Comparison of ENCODE assay signal across 17 cellular contexts in the genomic region with DNA sequence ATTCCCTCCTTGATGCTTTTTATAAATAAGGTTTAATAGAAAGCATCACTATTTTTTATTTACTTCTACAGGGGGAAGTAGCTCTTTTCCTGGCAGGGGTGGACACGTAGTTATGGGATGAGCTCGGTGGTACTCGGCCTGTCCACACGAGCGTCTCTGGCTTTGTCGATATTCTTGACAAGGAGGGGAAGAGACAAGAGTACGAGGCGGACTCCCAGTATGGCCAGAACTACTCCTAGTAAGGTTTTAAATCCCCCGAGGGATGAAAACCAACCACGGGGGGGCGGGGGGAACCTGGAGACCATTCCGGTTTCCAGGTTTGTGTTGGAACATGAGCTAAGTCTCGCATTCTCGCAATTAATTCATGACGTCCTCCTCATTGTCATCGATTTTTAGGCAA. TPM values are rescaled to one million over a fixed set of nuclear protein-coding genes. Genes with fewer than 3 reads are reported as not detected.
DNase-seq lines count a peak whose midpoint lies in the region; ATAC-seq and TF ChIP-seq lines count a peak whose summit lies in the region.
"Had no signal": no experiment of that assay in that cellular context is flagged by ENCODE, and none has a peak within 500 bp of the region (broad histone marks: within the 10 kb centered on the region; RNA-seq: fewer than 3 reads in every experiment).

No MANE protein-coding gene starts in this region.

- no peak overlapping the region for H2AFZ ChIP-seq in OCI-LY7 (ENCODE audit: low read length)
- no peak overlapping the region for H2AFZ ChIP-seq in hepatocyte

- DNase-seq in OCI-LY7 (ENCODE audit: low spot score) (no peak), hepatocyte (ENCODE audit: low spot score) (no peak), neural crest cell (ENCODE audit: low read depth, low spot score) (no peak), upper lobe of left lung (no peak), DMS53 (lab: John Stamatoyannopoulos, UW) (no peak)
- no peak for DNase-seq in CD4-positive, alpha-beta memory T cell
- DNase-seq: activated CD4-positive, alpha-beta T cell treated with anti-CD3 and anti-CD28 coated beads, Interleukin-2, amount 10 ng/mL, durations not matched to agents 7 days and 5 days; activated naive CD8-positive, alpha-beta T cell treated with anti-CD3 and anti-CD28 coated beads, Interleukin-2, amount 50 U/mL, for 24 hours; Calu3; Karpas-422; NCI-H1417 treated with DMSO at 0.1 percent for 48 hours; NCI-H69 had no signal

- WGBS in hepatocyte (ENCODE audit: low lambda C conversion rate, missing lambda C conversion rate), result 66% methylated on average over 12 of the region's 16 CpGs
- WGBS in upper lobe of left lung, 2 donors, result 77% methylated on average over 16 of the region's 16 CpGs

- H3K27ac Mint-ChIP-seq in neural crest cell (ENCODE audit: unreplicated experiment), result no peak overlapping the region
- H3K27ac Mint-ChIP-seq in CD4-positive, alpha-beta memory T cell, result peak overlapping the region in 1 of 7 donors; percentile 51
- H3K27ac Mint-ChIP-seq: activated CD4-positive, alpha-beta T cell treated with anti-CD3 and anti-CD28 coated beads, Interleukin-2, amount 10 ng/mL, durations not matched to agents 7 days and 5 days; activated naive CD8-positive, alpha-beta T cell treated with anti-CD3 and anti-CD28 coated beads, Interleukin-2, amount 50 U/mL, for 24 hours; stimulated activated effector memory CD8-positive, alpha-beta T cell treated with anti-CD3 and anti-CD28 coated beads, Interleukin-12 subunit alpha, Interleukin-12 subunit beta, amount 100 ng/mL, for 72 hours had no signal

- H3K4me2 ChIP-seq in OCI-LY7 (ENCODE audit: low read length), result no peak overlapping the region
- peak overlapping the region; percentile 63 for H3K4me2 ChIP-seq in hepatocyte

- POLR2A ChIA-PET in OCI-LY7 (lab: Charles Lee), result no interaction called here
- POLR2A ChIA-PET in CD4-positive, alpha-beta memory T cell (lab: Charles Lee; ENCODE audit: partially characterized antibody), result no interaction called here

- H3K27ac ChIP-seq in OCI-LY7 (ENCODE audit: low read depth, low read length, poor library complexity, severe bottlenecking) (no peak overlapping the region), hepatocyte (peak overlapping the region; percentile 85), upper lobe of left lung (peak overlapping the region; percentile 53 to 85 (median 78))
- H3K27ac ChIP-seq in CD4-positive, alpha-beta memory T cell (ENCODE audit: low read depth, low read length), result no peak overlapping the region

- intact Hi-C loops in OCI-LY7 (cut with micrococcal nuclease; ENCODE audit: unreplicated experiment), result no loop called here
- intact Hi-C loops in CD4-positive, alpha-beta memory T cell (cut with micrococcal nuclease), result no loop called here

- peaks cover 25% of the 10 kb centered on the region for H3K36me3 Mint-ChIP-seq in neural crest cell (ENCODE audit: low read depth)
- H3K36me3 Mint-ChIP-seq in CD4-positive, alpha-beta memory T cell, result peaks cover 0 to 7% of the 10 kb centered on the region in 2 donors

- peaks cover 13% of the 10 kb centered on the region for H3K27me3 Mint-ChIP-seq in neural crest cell (ENCODE audit: low read depth)
- H3K27me3 Mint-ChIP-seq in CD4-positive, alpha-beta memory T cell, result no peaks in the 10 kb centered on the region
- H3K27me3 Mint-ChIP-seq: activated CD4-positive, alpha-beta T cell treated with anti-CD3 and anti-CD28 coated beads, Interleukin-2, amount 10 ng/mL, durations not matched to agents 7 days and 5 days had no signal

- peak overlapping the region; percentile 18 for H3K4me3 Mint-ChIP-seq in neural crest cell
- no peak overlapping the region for H3K4me3 Mint-ChIP-seq in CD4-positive, alpha-beta memory T cell
- H3K4me3 Mint-ChIP-seq: activated CD4-positive, alpha-beta T cell treated with anti-CD3 and anti-CD28 coated beads, Interleukin-2, amount 10 ng/mL, durations not matched to agents 7 days and 5 days; activated naive CD8-positive, alpha-beta T cell treated with anti-CD3 and anti-CD28 coated beads, Interleukin-2, amount 50 U/mL, for 24 hours; stimulated activated effector memory CD8-positive, alpha-beta T cell treated with anti-CD3 and anti-CD28 coated beads, Interleukin-12 subunit alpha, Interleukin-12 subunit beta, amount 100 ng/mL, for 72 hours had no signal

- no peaks in the 10 kb centered on the region for H4K20me1 ChIP-seq in OCI-LY7 (ENCODE audit: insufficient read depth, low read length)
- H4K20me1 ChIP-seq in hepatocyte (ENCODE audit: insufficient read depth, poor library complexity, severe bottlenecking), result no peaks in the 10 kb centered on the region

- H3K79me2 ChIP-seq in OCI-LY7 (ENCODE audit: insufficient read depth, low read depth, low read length), result no peaks in the 10 kb centered on the region
- no peaks in the 10 kb centered on the region for H3K79me2 ChIP-seq in hepatocyte

- H3K9me2 ChIP-seq in OCI-LY7 (ENCODE audit: insufficient read depth, low read length) (no peaks in the 10 kb centered on the region), hepatocyte (replicated peaks; ENCODE audit: insufficient read depth) (no peaks in the 10 kb centered on the region)

- H3K4me3 ChIP-seq in OCI-LY7 (ENCODE audit: low read depth, low read length, poor library complexity, severe bottlenecking) (no peak overlapping the region), hepatocyte (no peak overlapping the region), upper lobe of left lung (no peak overlapping the region)
- H3K4me3 ChIP-seq in CD4-positive, alpha-beta memory T cell (ENCODE audit: low read length in 2 of 2), result no peak overlapping the region
- H3K4me3 ChIP-seq: HAP-1 had no signal

- H3K9me3 Mint-ChIP-seq in neural crest cell, result peaks cover 3% of the 10 kb centered on the region
- peaks cover 0 to 2% (median 0%) of the 10 kb centered on the region in 8 donors for H3K9me3 Mint-ChIP-seq in CD4-positive, alpha-beta memory T cell
- H3K9me3 Mint-ChIP-seq: activated CD4-positive, alpha-beta T cell treated with anti-CD3 and anti-CD28 coated beads, Interleukin-2, amount 10 ng/mL, durations not matched to agents 7 days and 5 days; activated naive CD8-positive, alpha-beta T cell treated with anti-CD3 and anti-CD28 coated beads, Interleukin-2, amount 50 U/mL, for 24 hours; stimulated activated effector memory CD8-positive, alpha-beta T cell treated with anti-CD3 and anti-CD28 coated beads, Interleukin-12 subunit alpha, Interleukin-12 subunit beta, amount 100 ng/mL, for 72 hours had no signal

- H3K4me1 ChIP-seq in OCI-LY7 (ENCODE audit: insufficient read depth, low read length, poor library complexity, severe bottlenecking) (peaks cover 9% of the 10 kb centered on the region), hepatocyte (ENCODE audit: insufficient read depth) (peaks cover 5% of the 10 kb centered on the region), upper lobe of left lung (peaks cover 4 to 12% (median 9%) of the 10 kb centered on the region in 4 donors)
- peaks cover 10% of the 10 kb centered on the region for H3K4me1 ChIP-seq in CD4-positive, alpha-beta memory T cell (ENCODE audit: insufficient read depth, low read length)
- H3K4me1 ChIP-seq: HAP-1 had no signal

- no peaks in the 10 kb centered on the region for H3K27me3 ChIP-seq in hepatocyte
- H3K27me3 ChIP-seq in upper lobe of left lung, result no peaks in the 10 kb centered on the region
- H3K27me3 ChIP-seq in CD4-positive, alpha-beta memory T cell (ENCODE audit: insufficient read depth, low read length), result no peaks in the 10 kb centered on the region

- TF ChIP-seq CTCF in OCI-LY7 (conservative IDR thresholded peaks at IDR 0.05; ENCODE audit: low read length), result no peak
- TF ChIP-seq CTCF in hepatocyte (IDR thresholded peaks at IDR 0.05; ENCODE audit: poor library complexity), result no peak
- no peak for TF ChIP-seq CTCF in neural crest cell (conservative IDR thresholded peaks at IDR 0.05)
- TF ChIP-seq CTCF in upper lobe of left lung (IDR thresholded peaks at IDR 0.05), result no peak

- CTCF ChIA-PET in OCI-LY7 (lab: Charles Lee; ENCODE audit: unreplicated experiment), result no interaction called here
- CTCF ChIA-PET in CD4-positive, alpha-beta memory T cell (lab: Charles Lee; ENCODE audit: partially characterized antibody), result interaction anchor here (0.7 kb wide), 1 partner anchor 659 kb away, joined by 3 read pairs; no protein-coding TSS in a partner anchor

- no peak for TF ChIP-seq POLR2A in upper lobe of left lung (IDR thresholded peaks at IDR 0.05)

- no peak for ATAC-seq in upper lobe of left lung (ENCODE audit: low FRiP score in 2 of 2)
- no peak for ATAC-seq in GM18873 (IDR thresholded peaks at IDR 0.05; ENCODE audit: low FRiP score, unreplicated experiment)
- ATAC-seq: activated naive CD8-positive, alpha-beta T cell treated with anti-CD3 and anti-CD28 coated beads, Interleukin-2, amount 50 U/mL, for 24 hours; stimulated activated effector memory CD8-positive, alpha-beta T cell treated with anti-CD3 and anti-CD28 coated beads, Interleukin-12 subunit alpha, Interleukin-12 subunit beta, amount 100 ng/mL, for 72 hours had no signal

- H3K4me1 Mint-ChIP-seq in neural crest cell, result peaks cover 24% of the 10 kb centered on the region
- H3K4me1 Mint-ChIP-seq in CD4-positive, alpha-beta memory T cell, result peaks cover 5 to 19% (median 10%) of the 10 kb centered on the region in 4 donors

- TF ChIP-seq EP300 in upper lobe of left lung (IDR thresholded peaks at IDR 0.05), result no peak

- H3K9me3 ChIP-seq in OCI-LY7 (ENCODE audit: low read length), result no peaks in the 10 kb centered on the region
- H3K9me3 ChIP-seq in hepatocyte (ENCODE audit: low read depth), result no peaks in the 10 kb centered on the region
- H3K9me3 ChIP-seq in upper lobe of left lung, result no peaks in the 10 kb centered on the region
- no peaks in the 10 kb centered on the region for H3K9me3 ChIP-seq in CD4-positive, alpha-beta memory T cell (ENCODE audit: control insufficient read depth in 1 of 2, low read length in 2 of 2)

- 0 out of 2 replicates have a peak, but pooled peaks cover 3% of the 10 kb centered on the region for H3K36me3 ChIP-seq in OCI-LY7 (ENCODE audit: insufficient read depth, low read length)
- no peaks in the 10 kb centered on the region for H3K36me3 ChIP-seq in hepatocyte (replicated peaks; ENCODE audit: insufficient read depth, low read depth)
- no peaks in the 10 kb centered on the region for H3K36me3 ChIP-seq in upper lobe of left lung
- H3K36me3 ChIP-seq in CD4-positive, alpha-beta memory T cell (ENCODE audit: insufficient read depth, low read length), result no peaks in the 10 kb centered on the region

- TSS peak; percentile 21 for BruUV-seq in OCI-LY7 (replicated peaks; lab: Mats Ljungman, UMichigan)

RNA-seq across cellular contexts. Expression of a gene that starts 5.6 kb away (rescaled TPM):
- total RNA-seq in OCI-LY7 (2014; rRNA removed; shearing (Covaris generic)), result 158 and 180 TPM in 2 replicates
- 189 and 197 TPM in 2 replicates for total RNA-seq in OCI-LY7 (2022)
- 509 and 545 TPM in 2 replicates for total RNA-seq in hepatocyte
- 1,282 and 1,292 TPM in 2 replicates for polyA plus RNA-seq in hepatocyte
- total RNA-seq in neural crest cell, result 564 and 613 TPM in 2 replicates
- total RNA-seq in upper lobe of left lung, result 100 to 1,000 TPM; 222 to 429 (median 387) TPM
- 100 to 1,000 TPM; 150 to 151 TPM for total RNA-seq in CD4-positive, alpha-beta memory T cell
- polyA plus RNA-seq in CD4-positive, alpha-beta memory T cell, result 100 to 1,000 TPM; 332 to 346 TPM

RNA-seq across cellular contexts. Expression of a gene that starts 22.8 kb away (rescaled TPM):
- 0.05 and 0.06 TPM in 2 replicates for total RNA-seq in OCI-LY7 (2014; rRNA removed; shearing (Covaris generic))
- total RNA-seq in OCI-LY7 (2022) (1.0 and 1.2 TPM in 2 replicates), hepatocyte (0.30 and 0.44 TPM in 2 replicates), neural crest cell (0.71 and 0.84 TPM in 2 replicates), upper lobe of left lung (under 1 TPM in 3 of 6 donors, not detected in 3; 0.46 to 0.47 (median 0.46) TPM)
- polyA plus RNA-seq in hepatocyte, result 0.16 and 0.21 TPM in 2 replicates
- 1 to 10 TPM; 2.5 to 2.9 TPM for total RNA-seq in CD4-positive, alpha-beta memory T cell
- polyA plus RNA-seq in CD4-positive, alpha-beta memory T cell, result not detected
- total RNA-seq: HT-29 had no signal

RNA-seq across cellular contexts. Expression of a gene that starts 23.0 kb away (rescaled TPM):
- not detected in 2 replicates for total RNA-seq in OCI-LY7 (2014; rRNA removed; shearing (Covaris generic))
- total RNA-seq in OCI-LY7 (2022) (not detected in 2 replicates), hepatocyte (not detected in 2 replicates), neural crest cell (not detected in 2 replicates), upper lobe of left lung (1 to 10 TPM in 4 of 6 donors, not detected in 2; 2.3 to 6.1 (median 3.8) TPM)
- not detected in 2 replicates for polyA plus RNA-seq in hepatocyte
- 10 to 100 TPM; 25.5 to 28.7 TPM for total RNA-seq in CD4-positive, alpha-beta memory T cell
- polyA plus RNA-seq in CD4-positive, alpha-beta memory T cell, result 100 to 1,000 TPM in 1 of 2 donors, 10 to 100 TPM in 1; 82.1 to 122 TPM
- total RNA-seq: Calu3, HT-29, osteocyte had no signal

RNA-seq across cellular contexts. Expression of a gene that starts 35.3 kb away (rescaled TPM):
- total RNA-seq in OCI-LY7 (2014; rRNA removed; shearing (Covaris generic)), result 65.2 and 77.2 TPM in 2 replicates
- total RNA-seq in OCI-LY7 (2022), result 58.0 and 58.2 TPM in 2 replicates
- total RNA-seq in hepatocyte, result 89.9 and 105 TPM in 2 replicates
- 196 and 197 TPM in 2 replicates for polyA plus RNA-seq in hepatocyte
- total RNA-seq in neural crest cell, result 106 and 111 TPM in 2 replicates
- 100 to 1,000 TPM in 1 of 6 donors, 10 to 100 TPM in 5; 42.7 to 140 (median 52.4) TPM for total RNA-seq in upper lobe of left lung
- 10 to 100 TPM; 44.4 to 46.6 TPM for total RNA-seq in CD4-positive, alpha-beta memory T cell
- 10 to 100 TPM; 26.7 to 44.0 TPM for polyA plus RNA-seq in CD4-positive, alpha-beta memory T cell

RNA-seq across cellular contexts. Expression of a gene that starts 59.5 kb away (rescaled TPM):
- total RNA-seq in OCI-LY7 (2014; rRNA removed; shearing (Covaris generic)), result 17.2 and 25.6 TPM in 2 replicates
- total RNA-seq in OCI-LY7 (2022) (20.8 and 24.4 TPM in 2 replicates), hepatocyte (35.8 and 44.9 TPM in 2 replicates), neural crest cell (22.3 TPM in 2 replicates), upper lobe of left lung (10 to 100 TPM; 30.9 to 67.1 (median 40.1) TPM)
- 61.0 and 69.0 TPM in 2 replicates for polyA plus RNA-seq in hepatocyte
- total RNA-seq in CD4-positive, alpha-beta memory T cell, result 10 to 100 TPM; 31.8 to 32.0 TPM
- 10 to 100 TPM; 22.2 to 37.6 TPM for polyA plus RNA-seq in CD4-positive, alpha-beta memory T cell

Comparison
In these comparisons a context has a peak if more than half of its experiments do, and no peak if none do; other contexts are left out.
1. H3K27ac ChIP-seq: peak in hepatocyte (single experiment) and upper lobe of left lung (4 of 4); none in OCI-LY7 (single experiment) and CD4-positive, alpha-beta memory T cell (single experiment).